In the genomic region with DNA sequence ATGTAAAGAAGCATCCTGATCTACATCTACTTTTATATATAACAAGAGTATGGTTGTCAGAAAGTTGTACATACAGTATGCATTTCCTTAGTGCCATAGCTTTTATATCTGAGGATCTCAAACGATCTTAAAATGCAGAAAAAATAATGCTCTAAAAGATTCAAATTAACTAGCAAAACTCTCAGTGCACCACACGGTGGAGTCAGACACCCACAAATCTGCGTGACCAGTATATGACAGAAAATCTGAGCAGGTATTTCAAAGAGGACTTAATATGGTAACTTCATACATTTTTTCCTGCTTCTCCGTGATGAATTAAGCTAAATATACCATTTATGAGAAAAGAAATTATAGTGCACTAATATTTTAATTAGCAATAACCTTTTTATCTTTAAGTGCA, we compare ENCODE assay signal across 10 cellular contexts.
A peak's percentile ranks its signal among the peaks of the same experiment; 100 is the strongest.
DNase-seq lines count a peak whose midpoint lies in the region; ATAC-seq and TF ChIP-seq lines count a peak whose summit lies in the region.
"Had no signal": no experiment of that assay in that cellular context is flagged by ENCODE, and none has a peak within 500 bp of the region (broad histone marks: within the 10 kb centered on the region; RNA-seq: fewer than 3 reads in every experiment).

No MANE protein-coding gene starts in this region.

- intact Hi-C loops in thyroid gland (cut with DNase I) (no loop called here), left colon (cut with DNase I, micrococcal nuclease) (no loop called here), cardiac septum (cut with DNase I) (no loop called here)

- peak in 3 of 6 experiments; percentile 26 to 34 (median 28) for TF ChIP-seq CTCF in thyroid gland (IDR thresholded peaks at IDR 0.05)

- H3K4me1 ChIP-seq in thyroid gland = no peaks in the 10 kb centered on the region
- H3K4me1 ChIP-seq: parathyroid adenoma had no signal

- no peak for TF ChIP-seq POLR2A in thyroid gland (IDR thresholded peaks at IDR 0.05)

- H3K9me3 ChIP-seq in thyroid gland = no peaks in the 10 kb centered on the region

- peak; percentile 0 for DNase-seq in stimulated activated CD4-positive, alpha-beta T cell treated with anti-CD3 and anti-CD28 coated beads, Interleukin-2, amount 100 ng/mL, for 4 hours (ENCODE audit: low read depth)
- no peak for DNase-seq in stimulated activated CD4-positive, alpha-beta T cell treated with anti-CD3 and anti-CD28 coated beads, Interleukin-2, amount 100 ng/mL, for 48 hours
- peak; percentile 8 for DNase-seq in Jurkat, Clone E6-1 (ENCODE audit: low read depth, low spot score)
- DNase-seq in amniotic epithelial cell (ENCODE audit: low read depth) (peak; percentile 3), thyroid gland (peak; percentile 12 to 33), left colon (no peak), cardiac septum (ENCODE audit: low spot score) (no peak), GF-D8 (lab: John Stamatoyannopoulos, UW) (no peak)
- DNase-seq: activated B cell treated with CpG ODN at 0.5 μM for 24 hours had no signal

- no peak for ATAC-seq in left colon

- 26 to 34% methylated on average over 4 of the region's 4 CpGs for WGBS in thyroid gland, 2 donors

- no peaks in the 10 kb centered on the region for H3K36me3 ChIP-seq in thyroid gland

- H3K27me3 ChIP-seq in thyroid gland = no peaks in the 10 kb centered on the region

- no peak overlapping the region for H3K4me3 ChIP-seq in Jurkat, Clone E6-1 (ENCODE audit: low read length)
- H3K4me3 ChIP-seq in thyroid gland (replicated peaks in 1 of 3) = no peak overlapping the region

- no peak overlapping the region for H3K27ac ChIP-seq in thyroid gland
- H3K27ac ChIP-seq: parathyroid adenoma had no signal

Comparison
In these comparisons a context has a peak if more than half of its experiments do, and no peak if none do; other contexts are left out.
1. DNase-seq: peak in stimulated activated CD4-positive, alpha-beta T cell treated with anti-CD3 and anti-CD28 coated beads, Interleukin-2, amount 100 ng/mL, for 4 hours (single experiment), Jurkat, Clone E6-1 (single experiment), amniotic epithelial cell (single experiment) and thyroid gland (2 of 2); none in stimulated activated CD4-positive, alpha-beta T cell treated with anti-CD3 and anti-CD28 coated beads, Interleukin-2, amount 100 ng/mL, for 48 hours (0 of 2), left colon (0 of 2), cardiac septum (single experiment) and GF-D8 (single experiment).